Comparison of ENCODE assay signal across 8 cellular contexts in the genomic region with DNA sequence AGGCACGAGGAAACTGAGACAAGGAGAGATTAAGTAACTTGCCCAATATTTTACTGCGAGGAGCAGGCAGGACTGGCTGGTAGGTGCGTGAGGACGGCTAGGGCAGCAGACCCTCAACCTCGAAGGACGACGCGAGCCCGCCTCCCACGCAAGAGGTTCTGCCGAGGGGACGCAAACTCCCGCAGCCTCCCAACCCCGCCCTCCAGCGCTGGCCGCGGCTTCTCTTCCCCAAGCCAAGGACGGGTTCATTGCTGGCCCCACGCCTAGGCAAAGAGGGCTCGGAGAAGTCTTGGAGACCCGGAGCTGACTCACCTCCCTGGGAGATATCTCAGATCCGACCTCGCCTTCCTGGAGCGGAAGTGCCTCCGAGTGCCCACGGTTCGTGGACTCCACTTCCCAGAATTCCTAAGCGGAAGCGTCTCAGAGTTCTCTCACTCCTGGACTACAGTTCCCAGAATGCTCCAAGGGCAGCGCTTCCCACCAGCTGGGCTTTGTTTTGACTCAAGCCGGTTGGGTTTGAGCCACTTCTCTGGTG. TPM values are rescaled to one million over a fixed set of nuclear protein-coding genes. Genes with fewer than 3 reads are reported as not detected.
DNase-seq lines count a peak whose midpoint lies in the region; ATAC-seq and TF ChIP-seq lines count a peak whose summit lies in the region.

A gene (minus strand): TSS at position 367 of the 535 bp plus-strand sequence. CDS start 1,621 bp downstream, outside the sequence.

- H3K4me1 Mint-ChIP-seq in activated T-helper 2 cell treated with anti-CD3 and anti-CD28 coated beads, Interferon-gamma antibody, Interleukin-2, Interleukin-4, amounts not matched to agents 10 μg/mL and 5 μg/mL and 100 μg/mL, durations not matched to agents 14 hours and 24 hours and 36 hours (ENCODE audit: low read depth) = peaks cover 14% of the 10 kb centered on the region
- peaks cover 17 to 25% of the 10 kb centered on the region in 2 donors for H3K4me1 Mint-ChIP-seq in natural killer cell

- peak; percentile 86 for ATAC-seq in GM21723 (IDR thresholded peaks at IDR 0.05; ENCODE audit: unreplicated experiment)
- peak; percentile 78 to 97 (median 83) for ATAC-seq in natural killer cell

- peaks cover 27% of the 10 kb centered on the region for H3K9me3 Mint-ChIP-seq in activated T-helper 2 cell treated with anti-CD3 and anti-CD28 coated beads, Interferon-gamma antibody, Interleukin-2, Interleukin-4, amounts not matched to agents 10 μg/mL and 5 μg/mL and 100 μg/mL, durations not matched to agents 14 hours and 24 hours and 36 hours
- H3K9me3 Mint-ChIP-seq in natural killer cell = peaks cover 2% of the 10 kb centered on the region in 2 donors

- peak within 1 kb of the TSS; percentile 78 for H3K4me3 ChIP-seq in fibroblast of pulmonary artery (replicated peaks; ENCODE audit: low read depth, low read length)

- DNase-seq in DMS53 treated with DMSO at 0.1 percent for 48 hours (lab: John Stamatoyannopoulos, UW; ENCODE audit: unreplicated experiment) (peak; percentile 91), RPMI7951 (ENCODE audit: low read depth) (peak; percentile 99), fibroblast of pulmonary artery (ENCODE audit: low read depth) (peak; percentile 99), natural killer cell (peak; percentile 19)
- DNase-seq in activated T-helper 2 cell treated with anti-CD3 and anti-CD28 coated beads, Interferon-gamma antibody, Interleukin-2, Interleukin-4, amounts not matched to agents 10 μg/mL and 5 μg/mL and 100 μg/mL, durations not matched to agents 14 hours and 24 hours and 36 hours (ENCODE audit: low spot score) = peak; percentile 58
- DNase-seq in stimulated activated naive CD4-positive, alpha-beta T cell (lab: John Stamatoyannopoulos, UW) = peak; percentile 19 to 71 (median 56)

- H3K27ac ChIP-seq in KOPT-K1 (ENCODE audit: low read depth, low read length, poor library complexity, severe bottlenecking) = peak within 1 kb of the TSS; percentile 51

- peaks cover 15% of the 10 kb centered on the region for H3K36me3 ChIP-seq in KOPT-K1 (ENCODE audit: insufficient read depth, low read length)

- peaks cover 6% of the 10 kb centered on the region for H3K9me3 ChIP-seq in KOPT-K1 (ENCODE audit: insufficient read depth, low read length, poor library complexity, severe bottlenecking)

- TF ChIP-seq CTCF in fibroblast of pulmonary artery (IDR thresholded peaks at IDR 0.05; ENCODE audit: low read length, missing control alignments) (no peak), natural killer cell (IDR thresholded peaks at IDR 0.05) (no peak)

- H3K27me3 Mint-ChIP-seq in activated T-helper 2 cell treated with anti-CD3 and anti-CD28 coated beads, Interferon-gamma antibody, Interleukin-2, Interleukin-4, amounts not matched to agents 10 μg/mL and 5 μg/mL and 100 μg/mL, durations not matched to agents 14 hours and 24 hours and 36 hours (ENCODE audit: low read depth) = no peaks in the 10 kb centered on the region
- peaks cover 11% of the 10 kb centered on the region in 2 donors for H3K27me3 Mint-ChIP-seq in natural killer cell (ENCODE audit: low read depth in 2 of 2)

- intact Hi-C loops in activated T-helper 2 cell treated with anti-CD3 and anti-CD28 coated beads, Interferon-gamma antibody, Interleukin-2, Interleukin-4, amounts not matched to agents 10 μg/mL and 5 μg/mL and 100 μg/mL, durations not matched to agents 14 hours and 24 hours and 36 hours (cut with micrococcal nuclease) = loop anchor here (1.0 to 5.0 kb wide), 3 partner anchors 97 to 193 kb away; a partner anchor contains a TSS
- intact Hi-C loops in natural killer cell (cut with micrococcal nuclease) = no loop called here

- no peak within 1 kb of the TSS for H3K27ac Mint-ChIP-seq in activated T-helper 2 cell treated with anti-CD3 and anti-CD28 coated beads, Interferon-gamma antibody, Interleukin-2, Interleukin-4, amounts not matched to agents 10 μg/mL and 5 μg/mL and 100 μg/mL, durations not matched to agents 14 hours and 24 hours and 36 hours
- peak within 1 kb of the TSS; percentile 74 to 81 for H3K27ac Mint-ChIP-seq in natural killer cell

- peaks cover 28% of the 10 kb centered on the region for H3K36me3 Mint-ChIP-seq in activated T-helper 2 cell treated with anti-CD3 and anti-CD28 coated beads, Interferon-gamma antibody, Interleukin-2, Interleukin-4, amounts not matched to agents 10 μg/mL and 5 μg/mL and 100 μg/mL, durations not matched to agents 14 hours and 24 hours and 36 hours (ENCODE audit: low read depth)
- peaks cover 2% of the 10 kb centered on the region for H3K36me3 Mint-ChIP-seq in natural killer cell

- H3K4me3 Mint-ChIP-seq in activated T-helper 2 cell treated with anti-CD3 and anti-CD28 coated beads, Interferon-gamma antibody, Interleukin-2, Interleukin-4, amounts not matched to agents 10 μg/mL and 5 μg/mL and 100 μg/mL, durations not matched to agents 14 hours and 24 hours and 36 hours (ENCODE audit: low read depth) = peak within 1 kb of the TSS; percentile 88
- peak within 1 kb of the TSS; percentile 94 for H3K4me3 Mint-ChIP-seq in natural killer cell

RNA-seq across cellular contexts. Expression of the gene that starts here (rescaled TPM):
- 4.5 and 5.0 TPM in 2 replicates for total RNA-seq in RPMI7951 (2014; rRNA removed; shearing (Covaris generic))
- 2.7 and 3.1 TPM in 2 replicates for total RNA-seq in activated T-helper 2 cell treated with anti-CD3 and anti-CD28 coated beads, Interferon-gamma antibody, Interleukin-2, Interleukin-4, amounts not matched to agents 10 μg/mL and 5 μg/mL and 100 μg/mL, durations not matched to agents 14 hours and 24 hours and 36 hours
- 10 to 100 TPM in 1 of 3 donors, 1 to 10 TPM in 2; 6.7 to 11.6 (median 8.1) TPM for total RNA-seq in natural killer cell

Comparison
In these comparisons a context has a peak if more than half of its experiments do, and no peak if none do; other contexts are left out.
1. Peak in every context shown above with its lines: DNase-seq, ATAC-seq, H3K4me3 ChIP-seq and H3K27ac ChIP-seq.
2. DNase-seq: peak in every context shown above with its lines; median percentile 99 in RPMI7951; 99 in fibroblast of pulmonary artery; 91 in DMS53 treated with DMSO at 0.1 percent for 48 hours; 58 in activated T-helper 2 cell treated with anti-CD3 and anti-CD28 coated beads, Interferon-gamma antibody, Interleukin-2, Interleukin-4, amounts not matched to agents 10 μg/mL and 5 μg/mL and 100 μg/mL, durations not matched to agents 14 hours and 24 hours and 36 hours; 56 in stimulated activated naive CD4-positive, alpha-beta T cell; 19 in natural killer cell.